7 cellular contexts compared by ENCODE assay signal in genomic region chr2:153623020-153623419, GRCh38.
"Had no signal": no experiment of that assay in that cellular context is flagged by ENCODE, and none has a peak within 500 bp of the region (broad histone marks: within the 10 kb centered on the region; RNA-seq: fewer than 3 reads in every experiment).

No MANE protein-coding gene starts in this region.

- DNase-seq: GDM1, GF-D8 had no signal

- FAIRE-seq: GM12878, GM12891, GM12892, GM18507, GM19239 had no signal

- H3K4me3 ChIP-seq: GM12878 had no signal
